ENCODE assay signal across 18 cellular contexts in the genomic region with DNA sequence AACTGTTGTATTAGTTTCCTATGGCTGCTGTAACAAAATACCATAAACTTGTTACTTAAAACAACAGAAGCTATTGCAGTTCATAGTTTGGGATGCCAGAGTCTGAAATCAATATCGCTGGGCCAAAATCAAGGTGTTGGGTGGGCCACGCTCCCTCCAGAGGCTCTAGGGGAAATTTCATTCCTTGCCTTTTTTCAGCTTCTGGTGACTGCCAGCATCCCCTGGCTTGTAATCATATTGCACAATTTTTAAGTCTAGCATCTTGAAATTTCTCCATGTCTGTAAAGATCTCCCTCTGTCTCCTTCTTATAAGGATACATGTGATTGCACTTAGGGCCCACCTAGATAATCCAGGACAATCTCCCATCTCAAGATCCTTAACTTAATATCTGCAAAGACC. TPM values are rescaled to one million over a fixed set of nuclear protein-coding genes. Genes with fewer than 3 reads are reported as not detected.
DNase-seq lines count a peak whose midpoint lies in the region; ATAC-seq, FAIRE-seq and TF ChIP-seq lines count a peak whose summit lies in the region.
"Had no signal": no experiment of that assay in that cellular context is flagged by ENCODE, and none has a peak within 500 bp of the region (broad histone marks: within the 10 kb centered on the region; RNA-seq: fewer than 3 reads in every experiment).

No MANE protein-coding gene starts in this region.

- H4K20me1 ChIP-seq in DOHH2 (ENCODE audit: control insufficient read depth, insufficient read depth, low read depth, low read length) (no peaks in the 10 kb centered on the region), IMR-90 (ENCODE audit: insufficient read depth, low read length) (no peaks in the 10 kb centered on the region), SU-DHL-6 (ENCODE audit: low read depth, low read length) (no peaks in the 10 kb centered on the region)

- H3K27ac Mint-ChIP-seq in activated CD8-positive, alpha-beta memory T cell treated with anti-CD3 and anti-CD28 coated beads, Interleukin-2, amount 10 ng/mL, durations not matched to agents 7 days and 5 days = no peak overlapping the region
- H3K27ac Mint-ChIP-seq: CD14-positive monocyte; CD8-positive, alpha-beta T cell had no signal

- no peaks in the 10 kb centered on the region for H3K79me1 ChIP-seq in IMR-90 (ENCODE audit: low read depth in 1 of 2, low read length in 2 of 2)

- H3K9me2 ChIP-seq in DOHH2 (replicated peaks; ENCODE audit: control insufficient read depth, low read length) = no peaks in the 10 kb centered on the region
- H3K9me2 ChIP-seq in SU-DHL-6 (replicated peaks; ENCODE audit: insufficient read depth, low read length) = no peaks in the 10 kb centered on the region

- H4K8ac ChIP-seq in IMR-90 (ENCODE audit: low read depth in 2 of 2, low read length in 2 of 2) = no peak overlapping the region

- no peak overlapping the region for H3K4me3 Mint-ChIP-seq in activated CD8-positive, alpha-beta memory T cell treated with anti-CD3 and anti-CD28 coated beads, Interleukin-2, amount 10 ng/mL, durations not matched to agents 7 days and 5 days
- H3K4me3 Mint-ChIP-seq: CD14-positive monocyte; CD8-positive, alpha-beta T cell had no signal

- BruUV-seq in IMR-90 (replicated peaks; lab: Mats Ljungman, UMichigan) = no TSS peak

- no peaks in the 10 kb centered on the region for H3K79me2 ChIP-seq in DOHH2 (ENCODE audit: control insufficient read depth, low read length)
- H3K79me2 ChIP-seq in SU-DHL-6 (ENCODE audit: insufficient read depth, low read length) = no peaks in the 10 kb centered on the region

- no peak overlapping the region for H2BK15ac ChIP-seq in IMR-90 (ENCODE audit: low read depth, low read length)

- H3K4me1 Mint-ChIP-seq in activated CD8-positive, alpha-beta memory T cell treated with anti-CD3 and anti-CD28 coated beads, Interleukin-2, amount 10 ng/mL, durations not matched to agents 7 days and 5 days = no peaks in the 10 kb centered on the region
- H3K4me1 Mint-ChIP-seq: CD14-positive monocyte had no signal

- H3K9me3 Mint-ChIP-seq in activated CD8-positive, alpha-beta memory T cell treated with anti-CD3 and anti-CD28 coated beads, Interleukin-2, amount 10 ng/mL, durations not matched to agents 7 days and 5 days (ENCODE audit: low read depth) = peaks cover 2% of the 10 kb centered on the region

- peaks cover 53% of the 10 kb centered on the region for H3K9me3 ChIP-seq in DOHH2 (ENCODE audit: control insufficient read depth, insufficient read depth, low read length)
- peaks cover 6% of the 10 kb centered on the region for H3K9me3 ChIP-seq in IMR-90 (ENCODE audit: control insufficient read depth, insufficient read depth, low read length)
- H3K9me3 ChIP-seq in SU-DHL-6 (ENCODE audit: insufficient read depth, low read length) = no peaks in the 10 kb centered on the region
- H3K9me3 ChIP-seq: BE2C, HAP-1 had no signal

- H3K4me3 ChIP-seq in DOHH2 (ENCODE audit: low read length) = peak overlapping the region; percentile 60; the same call in 1 of the 2 replicates
- H3K4me3 ChIP-seq in IMR-90 (ENCODE audit: insufficient read depth, low read depth, low read length) = no peak overlapping the region
- H3K4me3 ChIP-seq in SU-DHL-6 (ENCODE audit: insufficient read depth, low read length, poor library complexity, severe bottlenecking) = no peak overlapping the region
- H3K4me3 ChIP-seq: HAP-1 had no signal

- TF ChIP-seq POLR2A in IMR-90 (IDR thresholded peaks at IDR 0.05; ENCODE audit: low read depth, low read length) = no peak

- H3K27me3 ChIP-seq in DOHH2 (ENCODE audit: control insufficient read depth, low read length) = no peaks in the 10 kb centered on the region
- H3K27me3 ChIP-seq in IMR-90 (ENCODE audit: control insufficient read depth, insufficient read depth, low read length) = no peaks in the 10 kb centered on the region
- H3K27me3 ChIP-seq in SU-DHL-6 (ENCODE audit: low read length) = no peaks in the 10 kb centered on the region
- H3K27me3 ChIP-seq: BE2C had no signal

- H4K5ac ChIP-seq in IMR-90 (ENCODE audit: low read depth, low read length) = no peak overlapping the region

- H2BK20ac ChIP-seq in IMR-90 (ENCODE audit: low read depth, low read length) = no peak overlapping the region

- no peak overlapping the region for H2BK120ac ChIP-seq in IMR-90 (ENCODE audit: low read depth, low read length)

- H3K9me1 ChIP-seq in IMR-90 (ENCODE audit: insufficient read depth, low read length) = no peaks in the 10 kb centered on the region

- intact Hi-C loops in IMR-90 (cut with micrococcal nuclease) = no loop called here

- no peak overlapping the region for H2BK5ac ChIP-seq in IMR-90 (ENCODE audit: low read depth, low read length, poor library complexity, severe bottlenecking)

- CTCF ChIA-PET in IMR-90 (lab: Yijun Ruan, JAX) = no interaction called here
- CTCF ChIA-PET in activated CD8-positive, alpha-beta memory T cell treated with anti-CD3 and anti-CD28 coated beads, Interleukin-2, amount 10 ng/mL, durations not matched to agents 7 days and 5 days (lab: Charles Lee) = no interaction called here

- no peak for FAIRE-seq in GM19239 (lab: Jason Lieb, UNC)
- FAIRE-seq: A204.1, G401.6, GM12891 had no signal

- H3K4me2 ChIP-seq in DOHH2 (ENCODE audit: low read length) (no peak overlapping the region), IMR-90 (ENCODE audit: low read depth, low read length) (no peak overlapping the region), SU-DHL-6 (ENCODE audit: low read depth, low read length, poor library complexity, severe bottlenecking) (no peak overlapping the region)

- WGBS in IMR-90 (ENCODE audit: extremely low coverage in 2 of 2, insufficient read length in 1 of 2), 2 experiments = no CpG with 5 or more reads among the region's 2 CpGs

- in situ Hi-C loops in IMR-90 (cut with MboI; ENCODE audit: low sequenced_read_pairs) = no loop called here

- dilution Hi-C loops in IMR-90 (cut with HindIII; ENCODE audit: low sequenced_read_pairs, unreplicated experiment) = no loop called here

- H3K27ac ChIP-seq in DOHH2 (ENCODE audit: low read depth, low read length) = peak overlapping the region; percentile 96
- no peak overlapping the region for H3K27ac ChIP-seq in IMR-90 (ENCODE audit: insufficient read depth, low read length)
- peak overlapping the region; percentile 74 for H3K27ac ChIP-seq in SU-DHL-6 (ENCODE audit: low read depth, low read length)

- H2AK5ac ChIP-seq in IMR-90 (ENCODE audit: low read depth, low read length) = no peak overlapping the region

- peaks cover 58% of the 10 kb centered on the region for H3K36me3 ChIP-seq in DOHH2 (ENCODE audit: control insufficient read depth, low read length)
- no peaks in the 10 kb centered on the region for H3K36me3 ChIP-seq in IMR-90 (ENCODE audit: control insufficient read depth, insufficient read depth, low read length)
- H3K36me3 ChIP-seq in SU-DHL-6 (ENCODE audit: low read length) = no peaks in the 10 kb centered on the region
- H3K36me3 ChIP-seq: BE2C, HAP-1 had no signal

- no peaks in the 10 kb centered on the region for H3K36me3 Mint-ChIP-seq in activated CD8-positive, alpha-beta memory T cell treated with anti-CD3 and anti-CD28 coated beads, Interleukin-2, amount 10 ng/mL, durations not matched to agents 7 days and 5 days
- H3K36me3 Mint-ChIP-seq: CD14-positive monocyte; CD8-positive, alpha-beta T cell had no signal

- no peak overlapping the region for H3K23ac ChIP-seq in IMR-90 (ENCODE audit: low read depth, low read length)

- H3F3A ChIP-seq in DOHH2 (ENCODE audit: control insufficient read depth, insufficient read depth) (peaks cover 8% of the 10 kb centered on the region), SU-DHL-6 (ENCODE audit: insufficient read depth) (no peaks in the 10 kb centered on the region)

- no peak for TF ChIP-seq CTCF in DOHH2 (IDR thresholded peaks at IDR 0.05; ENCODE audit: low read depth, low read length, poor library complexity, severe bottlenecking)
- TF ChIP-seq CTCF in IMR-90 (conservative IDR thresholded peaks at IDR 0.05; ENCODE audit: low read depth, low read length) = no peak
- no peak for TF ChIP-seq CTCF in SU-DHL-6 (IDR thresholded peaks at IDR 0.05; ENCODE audit: insufficient read depth, low read length, poor library complexity, severe bottlenecking)

- H3K56ac ChIP-seq in IMR-90 (ENCODE audit: extremely low read depth, insufficient read depth, low read length) = no peak overlapping the region

- DNase-seq in IMR-90 (no peak), SIG-M5 treated with dmso at 0.1 percent for 504 hours (lab: John Stamatoyannopoulos, UW; ENCODE audit: unreplicated experiment) (no peak), GM19239 (ENCODE audit: insufficient read length, low spot score) (no peak), DMS114 treated with DMSO at 0.1 percent for 48 hours (lab: John Stamatoyannopoulos, UW; ENCODE audit: unreplicated experiment) (no peak)
- no peak for DNase-seq in activated CD8-positive, alpha-beta memory T cell treated with anti-CD3 and anti-CD28 coated beads, Interleukin-2, amount 10 ng/mL, durations not matched to agents 7 days and 5 days
- DNase-seq: ACHN; BE2C; Calu3; CD8-positive, alpha-beta T cell; DND-41; GOT3 had no signal

- no peak overlapping the region for H3K14ac ChIP-seq in IMR-90 (replicated peaks; ENCODE audit: low read depth, low read length)

- ATAC-seq in IMR-90 (ENCODE audit: low read depth) = no peak
- ATAC-seq in activated CD8-positive, alpha-beta memory T cell treated with anti-CD3 and anti-CD28 coated beads, Interleukin-2, amount 10 ng/mL, durations not matched to agents 7 days and 5 days = no peak
- ATAC-seq: CD8-positive, alpha-beta T cell had no signal

- no peak overlapping the region for H3K9ac ChIP-seq in IMR-90 (ENCODE audit: low read depth, low read length)
- no peak overlapping the region for H3K9ac ChIP-seq in SU-DHL-6 (ENCODE audit: low read length)

- TF ChIP-seq RAD21 in IMR-90 (IDR thresholded peaks at IDR 0.05; ENCODE audit: low read length) = no peak

- H3K27me3 Mint-ChIP-seq in activated CD8-positive, alpha-beta memory T cell treated with anti-CD3 and anti-CD28 coated beads, Interleukin-2, amount 10 ng/mL, durations not matched to agents 7 days and 5 days = no peaks in the 10 kb centered on the region

- H4K91ac ChIP-seq in IMR-90 (ENCODE audit: insufficient read depth, low read depth, low read length) = no peak overlapping the region

- no peak overlapping the region for H3K18ac ChIP-seq in IMR-90 (ENCODE audit: low read depth, low read length)

- no peak overlapping the region for H2AK9ac ChIP-seq in IMR-90 (replicated peaks; ENCODE audit: low read depth, low read length, poor library complexity)

- H2AFZ ChIP-seq in IMR-90 (replicated peaks; ENCODE audit: low read length, poor library complexity) (no peak overlapping the region), SU-DHL-6 (ENCODE audit: low read depth, low read length, severe bottlenecking) (no peak overlapping the region)

- POLR2A ChIA-PET in IMR-90 (lab: Charles Lee; ENCODE audit: unreplicated experiment) = no interaction called here

- H3K4ac ChIP-seq in IMR-90 (ENCODE audit: low read depth, low read length) = no peak overlapping the region

- peaks cover 45% of the 10 kb centered on the region for H3K4me1 ChIP-seq in DOHH2 (ENCODE audit: control insufficient read depth, low read length)
- no peaks in the 10 kb centered on the region for H3K4me1 ChIP-seq in IMR-90 (ENCODE audit: control insufficient read depth, insufficient read depth, low read length)
- H3K4me1 ChIP-seq: BE2C, HAP-1 had no signal

RNA-seq across cellular contexts. Expression of a gene that starts 48.8 kb away (rescaled TPM):
- not detected in 2 replicates for total RNA-seq in IMR-90 (2012; rRNA removed)
- not detected in 2 replicates for polyA plus RNA-seq in IMR-90 (2012; rRNA removed)
- not detected in 2 replicates for polyA plus RNA-seq in IMR-90 (2012; cell fraction: cytosol; rRNA removed)
- not detected in 2 replicates for polyA plus RNA-seq in IMR-90 (2012; cell fraction: nucleus; rRNA removed; ENCODE audit: low replicate concordance)
- total RNA-seq in activated CD8-positive, alpha-beta memory T cell treated with anti-CD3 and anti-CD28 coated beads, Interleukin-2, amount 10 ng/mL, durations not matched to agents 7 days and 5 days = not detected
- total RNA-seq: Calu3; CD8-positive, alpha-beta T cell had no signal
- polyA plus RNA-seq: CD14-positive monocyte had no signal
